In the genomic region with DNA sequence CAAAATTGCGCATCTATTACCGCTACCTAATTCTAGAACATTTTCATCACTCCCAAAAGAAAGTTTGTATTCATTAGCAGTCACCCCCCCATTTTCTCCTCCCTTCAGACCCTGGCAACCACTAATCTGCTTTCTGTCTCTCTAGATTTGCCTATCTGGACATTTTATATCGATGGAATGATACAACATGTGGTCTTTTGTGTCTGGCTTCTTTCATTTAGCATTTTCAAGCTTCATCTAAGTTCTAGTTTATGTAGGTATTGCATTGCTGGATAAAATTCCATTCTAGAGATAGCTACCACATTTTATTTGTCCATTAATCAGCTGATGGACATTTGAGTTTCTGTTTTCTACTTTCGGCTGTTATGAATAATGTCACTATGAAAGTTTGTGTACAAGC, we compare ENCODE assay signal across 20 cellular contexts. TPM values are rescaled to one million over a fixed set of nuclear protein-coding genes. Genes with fewer than 3 reads are reported as not detected.
DNase-seq lines count a peak whose midpoint lies in the region; ATAC-seq and TF ChIP-seq lines count a peak whose summit lies in the region.
"Had no signal": no experiment of that assay in that cellular context is flagged by ENCODE, and none has a peak within 500 bp of the region (broad histone marks: within the 10 kb centered on the region; RNA-seq: fewer than 3 reads in every experiment).

No MANE protein-coding gene starts in this region.

- H3K4me1 Mint-ChIP-seq in MCF 10A (ENCODE audit: insufficient read depth, unreplicated experiment) = peaks cover 28% of the 10 kb centered on the region
- H3K4me1 Mint-ChIP-seq in dendritic cell treated with granulocyte-macrophage colony-stimulating factor and Interleukin-4, amounts not matched to agents 40 ng/mL and 50 ng/mL, for 4 days (ENCODE audit: low read depth) = peaks cover 35% of the 10 kb centered on the region

- TF ChIP-seq CTCF in MCF 10A (IDR thresholded peaks at IDR 0.05; ENCODE audit: unreplicated experiment) (no peak), breast epithelium (IDR thresholded peaks at IDR 0.05) (no peak), uterus (IDR thresholded peaks at IDR 0.05) (no peak)

- BruUV-seq in MCF 10A (replicated peaks; lab: Mats Ljungman, UMichigan) = no TSS peak

- peak overlapping the region; percentile 8 for H3K27ac Mint-ChIP-seq in MCF 10A (ENCODE audit: low read depth, unreplicated experiment)
- peak overlapping the region; percentile 31 for H3K27ac Mint-ChIP-seq in dendritic cell treated with granulocyte-macrophage colony-stimulating factor and Interleukin-4, amounts not matched to agents 40 ng/mL and 50 ng/mL, for 4 days

- no peak overlapping the region for H3K27ac ChIP-seq in breast epithelium
- peak overlapping the region; percentile 72 to 76 for H3K27ac ChIP-seq in uterus
- H3K27ac ChIP-seq: 22Rv1, C4-2B had no signal

- H3K4me3 Mint-ChIP-seq in MCF 10A (ENCODE audit: unreplicated experiment) = no peak overlapping the region
- H3K4me3 Mint-ChIP-seq in dendritic cell treated with granulocyte-macrophage colony-stimulating factor and Interleukin-4, amounts not matched to agents 40 ng/mL and 50 ng/mL, for 4 days = no peak overlapping the region

- POLR2A ChIA-PET in MCF 10A (lab: Yijun Ruan, JAX) = interaction anchor here (0.6 to 1.0 kb wide), 5 partner anchors 14 to 197 kb away, joined by 3 read pairs; partner anchors contain the start of genes ARF4 and SLMAP

- H3K9me3 ChIP-seq in breast epithelium (no peaks in the 10 kb centered on the region), uterus (no peaks in the 10 kb centered on the region)

- no peak for TF ChIP-seq POLR2A in breast epithelium (IDR thresholded peaks at IDR 0.05)
- TF ChIP-seq POLR2A in uterus (IDR thresholded peaks at IDR 0.05) = no peak

- H3K36me3 ChIP-seq in breast epithelium (no peaks in the 10 kb centered on the region), uterus (no peaks in the 10 kb centered on the region)

- H3K4me3 ChIP-seq in breast epithelium = no peak overlapping the region
- no peak overlapping the region for H3K4me3 ChIP-seq in uterus

- CTCF ChIA-PET in MCF 10A (lab: Yijun Ruan, JAX) = interaction anchor here (0.9 to 1.0 kb wide), 2 partner anchors 13 to 14 kb away, joined by 3 to 4 read pairs; no protein-coding TSS in a partner anchor

- no peak for DNase-seq in MCF 10A (ENCODE audit: unreplicated experiment)
- DNase-seq in breast epithelium (ENCODE audit: low spot score in 2 of 2) = no peak
- no peak for DNase-seq in uterus
- DNase-seq in cerebellar cortex (ENCODE audit: low spot score) = no peak
- DNase-seq: COR-L47, DMS53, GOT3, Karpas-422, NCI-H1417, NCI-H1930, NCI-H2171, NCI-H446 treated with DMSO at 0.1 percent for 48 hours, NCI-H748 treated with DMSO at 0.1 percent for 48 hours, SHP77 treated with DMSO at 0.1 percent for 48 hours had no signal

- H3K27me3 ChIP-seq in breast epithelium (no peaks in the 10 kb centered on the region), uterus (no peaks in the 10 kb centered on the region)

- ATAC-seq in SK-N-SH treated with all-trans-retinoic acid at 6 μM for 48 hours (peak; percentile 63), HG02852 (IDR thresholded peaks at IDR 0.05; ENCODE audit: unreplicated experiment) (no peak), HG02885 (IDR thresholded peaks at IDR 0.05; ENCODE audit: poor library complexity, unreplicated experiment) (no peak)

- no peaks in the 10 kb centered on the region for H3K9me3 Mint-ChIP-seq in MCF 10A (ENCODE audit: unreplicated experiment)
- no peaks in the 10 kb centered on the region for H3K9me3 Mint-ChIP-seq in dendritic cell treated with granulocyte-macrophage colony-stimulating factor and Interleukin-4, amounts not matched to agents 40 ng/mL and 50 ng/mL, for 4 days

- intact Hi-C loops in MCF 10A (cut with micrococcal nuclease) = no loop called here
- intact Hi-C loops in breast epithelium (cut with DNase I; ENCODE audit: low total_unique reads) = no loop called here
- intact Hi-C loops in dendritic cell treated with granulocyte-macrophage colony-stimulating factor and Interleukin-4, amounts not matched to agents 40 ng/mL and 50 ng/mL, for 4 days (cut with micrococcal nuclease) = no loop called here
- intact Hi-C loops in uterus (cut with DNase I; ENCODE audit: low total_unique reads) = no loop called here

- H3K4me1 ChIP-seq in breast epithelium (no peaks in the 10 kb centered on the region), uterus (peaks cover 0 to 16% of the 10 kb centered on the region in 2 donors)

- H3K36me3 Mint-ChIP-seq in MCF 10A (ENCODE audit: insufficient read depth, unreplicated experiment) = no peaks in the 10 kb centered on the region
- H3K36me3 Mint-ChIP-seq in dendritic cell treated with granulocyte-macrophage colony-stimulating factor and Interleukin-4, amounts not matched to agents 40 ng/mL and 50 ng/mL, for 4 days (ENCODE audit: low read depth) = no peaks in the 10 kb centered on the region

- no peaks in the 10 kb centered on the region for H3K27me3 Mint-ChIP-seq in MCF 10A (ENCODE audit: insufficient read depth, unreplicated experiment)
- no peaks in the 10 kb centered on the region for H3K27me3 Mint-ChIP-seq in dendritic cell treated with granulocyte-macrophage colony-stimulating factor and Interleukin-4, amounts not matched to agents 40 ng/mL and 50 ng/mL, for 4 days

TF ChIP-seq in SK-N-SH treated with all-trans-retinoic acid at 6 μM for 48 hours, 23 proteins besides CTCF, POLR2A, EP300 and RAD21:
- TF ChIP-seq, protein P1, sequence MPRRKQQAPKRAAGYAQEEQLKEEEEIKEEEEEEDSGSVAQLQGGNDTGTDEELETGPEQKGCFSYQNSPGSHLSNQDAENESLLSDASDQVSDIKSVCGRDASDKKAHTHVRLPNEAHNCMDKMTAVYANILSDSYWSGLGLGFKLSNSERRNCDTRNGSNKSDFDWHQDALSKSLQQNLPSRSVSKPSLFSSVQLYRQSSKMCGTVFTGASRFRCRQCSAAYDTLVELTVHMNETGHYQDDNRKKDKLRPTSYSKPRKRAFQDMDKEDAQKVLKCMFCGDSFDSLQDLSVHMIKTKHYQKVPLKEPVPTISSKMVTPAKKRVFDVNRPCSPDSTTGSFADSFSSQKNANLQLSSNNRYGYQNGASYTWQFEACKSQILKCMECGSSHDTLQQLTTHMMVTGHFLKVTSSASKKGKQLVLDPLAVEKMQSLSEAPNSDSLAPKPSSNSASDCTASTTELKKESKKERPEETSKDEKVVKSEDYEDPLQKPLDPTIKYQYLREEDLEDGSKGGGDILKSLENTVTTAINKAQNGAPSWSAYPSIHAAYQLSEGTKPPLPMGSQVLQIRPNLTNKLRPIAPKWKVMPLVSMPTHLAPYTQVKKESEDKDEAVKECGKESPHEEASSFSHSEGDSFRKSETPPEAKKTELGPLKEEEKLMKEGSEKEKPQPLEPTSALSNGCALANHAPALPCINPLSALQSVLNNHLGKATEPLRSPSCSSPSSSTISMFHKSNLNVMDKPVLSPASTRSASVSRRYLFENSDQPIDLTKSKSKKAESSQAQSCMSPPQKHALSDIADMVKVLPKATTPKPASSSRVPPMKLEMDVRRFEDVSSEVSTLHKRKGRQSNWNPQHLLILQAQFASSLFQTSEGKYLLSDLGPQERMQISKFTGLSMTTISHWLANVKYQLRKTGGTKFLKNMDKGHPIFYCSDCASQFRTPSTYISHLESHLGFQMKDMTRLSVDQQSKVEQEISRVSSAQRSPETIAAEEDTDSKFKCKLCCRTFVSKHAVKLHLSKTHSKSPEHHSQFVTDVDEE (CRISPR knock-in tag; IDR thresholded peaks at IDR 0.05) = peak; percentile 45; the same call in 1 of the 2 replicates
- TF ChIP-seq OSR1 (CRISPR knock-in tag; IDR thresholded peaks at IDR 0.05) = no peak
- no peak for TF ChIP-seq ZNF70 (CRISPR knock-in tag; IDR thresholded peaks at IDR 0.05)
- peak; percentile 75; the same call in 1 of the 2 replicates for TF ChIP-seq PATZ1 (CRISPR knock-in tag; IDR thresholded peaks at IDR 0.05; ENCODE audit: borderline replicate concordance)
- TF ChIP-seq TCF4 (CRISPR knock-in tag; IDR thresholded peaks at IDR 0.05; ENCODE audit: borderline replicate concordance) = peak; percentile 43; the same call in 1 of the 2 replicates
- peak; percentile 78 for TF ChIP-seq ISL1 (CRISPR knock-in tag; IDR thresholded peaks at IDR 0.05)

RNA-seq across cellular contexts. Expression of gene SLMAP, which starts 38.4 kb away (rescaled TPM):
- 71.0 and 77.9 TPM in 2 replicates for total RNA-seq in MCF 10A (2022)
- 100 to 1,000 TPM in 1 of 3 donors, 10 to 100 TPM in 2; 41.3 to 105 (median 83.6) TPM for total RNA-seq in breast epithelium
- 100 to 1,000 TPM; 104 to 369 (median 186) TPM for total RNA-seq in uterus

Comparison
In these comparisons a context has a peak if more than half of its experiments do, and no peak if none do; other contexts are left out.
1. H3K27ac ChIP-seq: peak in uterus (2 of 2); none in breast epithelium (0 of 2).